1 cellular context compared by ENCODE assay signal in genomic region chr2:110211938-110212858, GRCh38.
TF ChIP-seq lines count a peak whose summit lies in the region.

A gene with protein sequence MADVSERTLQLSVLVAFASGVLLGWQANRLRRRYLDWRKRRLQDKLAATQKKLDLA (minus strand): TSS chr2:110212547. CDS start chr2:110212525, 22 bp downstream.

TF ChIP-seq in HEK293, 187 proteins besides CTCF, POLR2A, EP300 and RAD21 (continued from another document and continues in another):
- TF ChIP-seq, protein P1, sequence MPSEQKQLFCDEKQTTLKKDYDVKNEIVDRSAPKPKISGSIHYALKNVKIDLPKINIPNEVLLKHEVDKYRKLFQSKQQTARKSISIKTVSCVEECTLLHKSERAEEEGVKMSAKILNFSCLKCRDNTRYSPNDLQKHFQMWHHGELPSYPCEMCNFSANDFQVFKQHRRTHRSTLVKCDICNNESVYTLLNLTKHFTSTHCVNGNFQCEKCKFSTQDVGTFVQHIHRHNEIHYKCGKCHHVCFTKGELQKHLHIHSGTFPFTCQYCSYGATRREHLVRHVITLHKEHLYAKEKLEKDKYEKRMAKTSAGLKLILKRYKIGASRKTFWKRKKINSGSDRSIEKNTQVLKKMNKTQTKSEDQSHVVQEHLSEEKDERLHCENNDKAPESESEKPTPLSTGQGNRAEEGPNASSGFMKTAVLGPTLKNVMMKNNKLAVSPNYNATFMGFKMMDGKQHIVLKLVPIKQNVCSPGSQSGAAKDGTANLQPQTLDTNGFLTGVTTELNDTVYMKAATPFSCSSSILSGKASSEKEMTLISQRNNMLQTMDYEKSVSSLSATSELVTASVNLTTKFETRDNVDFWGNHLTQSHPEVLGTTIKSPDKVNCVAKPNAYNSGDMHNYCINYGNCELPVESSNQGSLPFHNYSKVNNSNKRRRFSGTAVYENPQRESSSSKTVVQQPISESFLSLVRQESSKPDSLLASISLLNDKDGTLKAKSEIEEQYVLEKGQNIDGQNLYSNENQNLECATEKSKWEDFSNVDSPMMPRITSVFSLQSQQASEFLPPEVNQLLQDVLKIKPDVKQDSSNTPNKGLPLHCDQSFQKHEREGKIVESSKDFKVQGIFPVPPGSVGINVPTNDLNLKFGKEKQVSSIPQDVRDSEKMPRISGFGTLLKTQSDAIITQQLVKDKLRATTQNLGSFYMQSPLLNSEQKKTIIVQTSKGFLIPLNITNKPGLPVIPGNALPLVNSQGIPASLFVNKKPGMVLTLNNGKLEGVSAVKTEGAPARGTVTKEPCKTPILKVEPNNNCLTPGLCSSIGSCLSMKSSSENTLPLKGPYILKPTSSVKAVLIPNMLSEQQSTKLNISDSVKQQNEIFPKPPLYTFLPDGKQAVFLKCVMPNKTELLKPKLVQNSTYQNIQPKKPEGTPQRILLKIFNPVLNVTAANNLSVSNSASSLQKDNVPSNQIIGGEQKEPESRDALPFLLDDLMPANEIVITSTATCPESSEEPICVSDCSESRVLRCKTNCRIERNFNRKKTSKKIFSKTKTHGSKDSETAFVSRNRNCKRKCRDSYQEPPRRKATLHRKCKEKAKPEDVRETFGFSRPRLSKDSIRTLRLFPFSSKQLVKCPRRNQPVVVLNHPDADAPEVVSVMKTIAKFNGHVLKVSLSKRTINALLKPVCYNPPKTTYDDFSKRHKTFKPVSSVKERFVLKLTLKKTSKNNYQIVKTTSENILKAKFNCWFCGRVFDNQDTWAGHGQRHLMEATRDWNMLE (tag by site-specific recombination; conservative IDR thresholded peaks at IDR 0.05; ENCODE audit: low read depth), result 0 out of 2 replicates have a peak, but pooled peaks have one; percentile 11
- TF ChIP-seq ZNF600 (tag by site-specific recombination; IDR thresholded peaks at IDR 0.05) (peak; percentile 74), ZNF214 (tag by site-specific recombination; IDR thresholded peaks at IDR 0.05; ENCODE audit: borderline replicate concordance) (no peak), SETDB1 (IDR thresholded peaks at IDR 0.05; ENCODE audit: insufficient read length, low read length) (no peak), ZNF596 (tag by site-specific recombination; IDR thresholded peaks at IDR 0.05) (no peak), ZNF585B (tag by site-specific recombination; IDR thresholded peaks at IDR 0.05) (no peak), ZNF23 (tag by site-specific recombination; IDR thresholded peaks at IDR 0.05; ENCODE audit: borderline replicate concordance) (no peak), ZIC2 (tag by site-specific recombination; IDR thresholded peaks at IDR 0.05) (no peak), ZNF302 (tag by site-specific recombination; IDR thresholded peaks at IDR 0.05; ENCODE audit: low read depth) (no peak), IKZF3 (tag by site-specific recombination; IDR thresholded peaks at IDR 0.05) (no peak), ZBTB11 (tag by site-specific recombination; conservative IDR thresholded peaks at IDR 0.05; ENCODE audit: low read depth) (peak; percentile 25; the same call in 1 of the 2 replicates), SCRT2 (tag by site-specific recombination; IDR thresholded peaks at IDR 0.05) (no peak), ZNF391 (tag by site-specific recombination; IDR thresholded peaks at IDR 0.05; ENCODE audit: borderline replicate concordance, low read depth) (no peak), ZNF24 (tag by site-specific recombination; IDR thresholded peaks at IDR 0.05) (0 out of 2 replicates have a peak, but pooled peaks have one; percentile 30), ZNF530 (tag by site-specific recombination; IDR thresholded peaks at IDR 0.05; ENCODE audit: low read depth) (no peak), TCF7L2 (IDR thresholded peaks at IDR 0.05; ENCODE audit: borderline replicate concordance, low read depth, low read length) (peak; percentile 49; the same call in 1 of the 2 replicates), BCL11A (tag by site-specific recombination; IDR thresholded peaks at IDR 0.05; ENCODE audit: low read depth) (no peak), MYNN (tag by site-specific recombination; IDR thresholded peaks at IDR 0.05; ENCODE audit: borderline replicate concordance) (no peak), ZNF175 (tag by site-specific recombination; IDR thresholded peaks at IDR 0.05) (no peak)
- TF ChIP-seq, protein P2, sequence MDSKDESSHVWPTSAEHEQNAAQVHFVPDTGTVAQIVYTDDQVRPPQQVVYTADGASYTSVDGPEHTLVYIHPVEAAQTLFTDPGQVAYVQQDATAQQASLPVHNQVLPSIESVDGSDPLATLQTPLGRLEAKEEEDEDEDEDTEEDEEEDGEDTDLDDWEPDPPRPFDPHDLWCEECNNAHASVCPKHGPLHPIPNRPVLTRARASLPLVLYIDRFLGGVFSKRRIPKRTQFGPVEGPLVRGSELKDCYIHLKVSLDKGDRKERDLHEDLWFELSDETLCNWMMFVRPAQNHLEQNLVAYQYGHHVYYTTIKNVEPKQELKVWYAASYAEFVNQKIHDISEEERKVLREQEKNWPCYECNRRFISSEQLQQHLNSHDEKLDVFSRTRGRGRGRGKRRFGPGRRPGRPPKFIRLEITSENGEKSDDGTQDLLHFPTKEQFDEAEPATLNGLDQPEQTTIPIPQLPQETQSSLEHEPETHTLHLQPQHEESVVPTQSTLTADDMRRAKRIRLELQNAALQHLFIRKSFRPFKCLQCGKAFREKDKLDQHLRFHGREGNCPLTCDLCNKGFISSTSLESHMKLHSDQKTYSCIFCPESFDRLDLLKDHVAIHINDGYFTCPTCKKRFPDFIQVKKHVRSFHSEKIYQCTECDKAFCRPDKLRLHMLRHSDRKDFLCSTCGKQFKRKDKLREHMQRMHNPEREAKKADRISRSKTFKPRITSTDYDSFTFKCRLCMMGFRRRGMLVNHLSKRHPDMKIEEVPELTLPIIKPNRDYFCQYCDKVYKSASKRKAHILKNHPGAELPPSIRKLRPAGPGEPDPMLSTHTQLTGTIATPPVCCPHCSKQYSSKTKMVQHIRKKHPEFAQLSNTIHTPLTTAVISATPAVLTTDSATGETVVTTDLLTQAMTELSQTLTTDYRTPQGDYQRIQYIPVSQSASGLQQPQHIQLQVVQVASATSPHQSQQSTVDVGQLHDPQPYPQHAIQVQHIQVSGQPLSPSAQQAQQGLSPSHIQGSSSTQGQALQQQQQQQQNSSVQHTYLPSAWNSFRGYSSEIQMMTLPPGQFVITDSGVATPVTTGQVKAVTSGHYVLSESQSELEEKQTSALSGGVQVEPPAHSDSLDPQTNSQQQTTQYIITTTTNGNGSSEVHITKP (tag by site-specific recombination; IDR thresholded peaks at IDR 0.05), result peak; percentile 45; the same call in 1 of the 2 replicates
- TF ChIP-seq, protein P3, sequence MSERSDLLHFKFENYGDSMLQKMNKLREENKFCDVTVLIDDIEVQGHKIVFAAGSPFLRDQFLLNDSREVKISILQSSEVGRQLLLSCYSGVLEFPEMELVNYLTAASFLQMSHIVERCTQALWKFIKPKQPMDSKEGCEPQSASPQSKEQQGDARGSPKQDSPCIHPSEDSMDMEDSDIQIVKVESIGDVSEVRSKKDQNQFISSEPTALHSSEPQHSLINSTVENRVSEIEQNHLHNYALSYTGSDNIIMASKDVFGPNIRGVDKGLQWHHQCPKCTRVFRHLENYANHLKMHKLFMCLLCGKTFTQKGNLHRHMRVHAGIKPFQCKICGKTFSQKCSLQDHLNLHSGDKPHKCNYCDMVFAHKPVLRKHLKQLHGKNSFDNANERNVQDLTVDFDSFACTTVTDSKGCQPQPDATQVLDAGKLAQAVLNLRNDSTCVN (tag by site-specific recombination; optimal IDR thresholded peaks at IDR 0.05), result peak; percentile 87
- TF ChIP-seq, protein P4, sequence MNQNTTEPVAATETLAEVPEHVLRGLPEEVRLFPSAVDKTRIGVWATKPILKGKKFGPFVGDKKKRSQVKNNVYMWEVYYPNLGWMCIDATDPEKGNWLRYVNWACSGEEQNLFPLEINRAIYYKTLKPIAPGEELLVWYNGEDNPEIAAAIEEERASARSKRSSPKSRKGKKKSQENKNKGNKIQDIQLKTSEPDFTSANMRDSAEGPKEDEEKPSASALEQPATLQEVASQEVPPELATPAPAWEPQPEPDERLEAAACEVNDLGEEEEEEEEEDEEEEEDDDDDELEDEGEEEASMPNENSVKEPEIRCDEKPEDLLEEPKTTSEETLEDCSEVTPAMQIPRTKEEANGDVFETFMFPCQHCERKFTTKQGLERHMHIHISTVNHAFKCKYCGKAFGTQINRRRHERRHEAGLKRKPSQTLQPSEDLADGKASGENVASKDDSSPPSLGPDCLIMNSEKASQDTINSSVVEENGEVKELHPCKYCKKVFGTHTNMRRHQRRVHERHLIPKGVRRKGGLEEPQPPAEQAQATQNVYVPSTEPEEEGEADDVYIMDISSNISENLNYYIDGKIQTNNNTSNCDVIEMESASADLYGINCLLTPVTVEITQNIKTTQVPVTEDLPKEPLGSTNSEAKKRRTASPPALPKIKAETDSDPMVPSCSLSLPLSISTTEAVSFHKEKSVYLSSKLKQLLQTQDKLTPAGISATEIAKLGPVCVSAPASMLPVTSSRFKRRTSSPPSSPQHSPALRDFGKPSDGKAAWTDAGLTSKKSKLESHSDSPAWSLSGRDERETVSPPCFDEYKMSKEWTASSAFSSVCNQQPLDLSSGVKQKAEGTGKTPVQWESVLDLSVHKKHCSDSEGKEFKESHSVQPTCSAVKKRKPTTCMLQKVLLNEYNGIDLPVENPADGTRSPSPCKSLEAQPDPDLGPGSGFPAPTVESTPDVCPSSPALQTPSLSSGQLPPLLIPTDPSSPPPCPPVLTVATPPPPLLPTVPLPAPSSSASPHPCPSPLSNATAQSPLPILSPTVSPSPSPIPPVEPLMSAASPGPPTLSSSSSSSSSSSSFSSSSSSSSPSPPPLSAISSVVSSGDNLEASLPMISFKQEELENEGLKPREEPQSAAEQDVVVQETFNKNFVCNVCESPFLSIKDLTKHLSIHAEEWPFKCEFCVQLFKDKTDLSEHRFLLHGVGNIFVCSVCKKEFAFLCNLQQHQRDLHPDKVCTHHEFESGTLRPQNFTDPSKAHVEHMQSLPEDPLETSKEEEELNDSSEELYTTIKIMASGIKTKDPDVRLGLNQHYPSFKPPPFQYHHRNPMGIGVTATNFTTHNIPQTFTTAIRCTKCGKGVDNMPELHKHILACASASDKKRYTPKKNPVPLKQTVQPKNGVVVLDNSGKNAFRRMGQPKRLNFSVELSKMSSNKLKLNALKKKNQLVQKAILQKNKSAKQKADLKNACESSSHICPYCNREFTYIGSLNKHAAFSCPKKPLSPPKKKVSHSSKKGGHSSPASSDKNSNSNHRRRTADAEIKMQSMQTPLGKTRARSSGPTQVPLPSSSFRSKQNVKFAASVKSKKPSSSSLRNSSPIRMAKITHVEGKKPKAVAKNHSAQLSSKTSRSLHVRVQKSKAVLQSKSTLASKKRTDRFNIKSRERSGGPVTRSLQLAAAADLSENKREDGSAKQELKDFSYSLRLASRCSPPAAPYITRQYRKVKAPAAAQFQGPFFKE (tag by site-specific recombination; IDR thresholded peaks at IDR 0.05; ENCODE audit: borderline replicate concordance), result no peak
- TF ChIP-seq, protein P5, sequence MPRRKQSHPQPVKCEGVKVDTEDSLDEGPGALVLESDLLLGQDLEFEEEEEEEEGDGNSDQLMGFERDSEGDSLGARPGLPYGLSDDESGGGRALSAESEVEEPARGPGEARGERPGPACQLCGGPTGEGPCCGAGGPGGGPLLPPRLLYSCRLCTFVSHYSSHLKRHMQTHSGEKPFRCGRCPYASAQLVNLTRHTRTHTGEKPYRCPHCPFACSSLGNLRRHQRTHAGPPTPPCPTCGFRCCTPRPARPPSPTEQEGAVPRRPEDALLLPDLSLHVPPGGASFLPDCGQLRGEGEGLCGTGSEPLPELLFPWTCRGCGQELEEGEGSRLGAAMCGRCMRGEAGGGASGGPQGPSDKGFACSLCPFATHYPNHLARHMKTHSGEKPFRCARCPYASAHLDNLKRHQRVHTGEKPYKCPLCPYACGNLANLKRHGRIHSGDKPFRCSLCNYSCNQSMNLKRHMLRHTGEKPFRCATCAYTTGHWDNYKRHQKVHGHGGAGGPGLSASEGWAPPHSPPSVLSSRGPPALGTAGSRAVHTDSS (tag by site-specific recombination; IDR thresholded peaks at IDR 0.05), result no peak
- TF ChIP-seq, protein P6, sequence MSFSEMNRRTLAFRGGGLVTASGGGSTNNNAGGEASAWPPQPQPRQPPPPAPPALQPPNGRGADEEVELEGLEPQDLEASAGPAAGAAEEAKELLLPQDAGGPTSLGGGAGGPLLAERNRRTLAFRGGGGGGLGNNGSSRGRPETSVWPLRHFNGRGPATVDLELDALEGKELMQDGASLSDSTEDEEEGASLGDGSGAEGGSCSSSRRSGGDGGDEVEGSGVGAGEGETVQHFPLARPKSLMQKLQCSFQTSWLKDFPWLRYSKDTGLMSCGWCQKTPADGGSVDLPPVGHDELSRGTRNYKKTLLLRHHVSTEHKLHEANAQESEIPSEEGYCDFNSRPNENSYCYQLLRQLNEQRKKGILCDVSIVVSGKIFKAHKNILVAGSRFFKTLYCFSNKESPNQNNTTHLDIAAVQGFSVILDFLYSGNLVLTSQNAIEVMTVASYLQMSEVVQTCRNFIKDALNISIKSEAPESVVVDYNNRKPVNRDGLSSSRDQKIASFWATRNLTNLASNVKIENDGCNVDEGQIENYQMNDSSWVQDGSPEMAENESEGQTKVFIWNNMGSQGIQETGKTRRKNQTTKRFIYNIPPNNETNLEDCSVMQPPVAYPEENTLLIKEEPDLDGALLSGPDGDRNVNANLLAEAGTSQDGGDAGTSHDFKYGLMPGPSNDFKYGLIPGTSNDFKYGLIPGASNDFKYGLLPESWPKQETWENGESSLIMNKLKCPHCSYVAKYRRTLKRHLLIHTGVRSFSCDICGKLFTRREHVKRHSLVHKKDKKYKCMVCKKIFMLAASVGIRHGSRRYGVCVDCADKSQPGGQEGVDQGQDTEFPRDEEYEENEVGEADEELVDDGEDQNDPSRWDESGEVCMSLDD (tag by site-specific recombination; IDR thresholded peaks at IDR 0.05), result peak; percentile 46; the same call in 1 of the 2 replicates
